In the genomic region with DNA sequence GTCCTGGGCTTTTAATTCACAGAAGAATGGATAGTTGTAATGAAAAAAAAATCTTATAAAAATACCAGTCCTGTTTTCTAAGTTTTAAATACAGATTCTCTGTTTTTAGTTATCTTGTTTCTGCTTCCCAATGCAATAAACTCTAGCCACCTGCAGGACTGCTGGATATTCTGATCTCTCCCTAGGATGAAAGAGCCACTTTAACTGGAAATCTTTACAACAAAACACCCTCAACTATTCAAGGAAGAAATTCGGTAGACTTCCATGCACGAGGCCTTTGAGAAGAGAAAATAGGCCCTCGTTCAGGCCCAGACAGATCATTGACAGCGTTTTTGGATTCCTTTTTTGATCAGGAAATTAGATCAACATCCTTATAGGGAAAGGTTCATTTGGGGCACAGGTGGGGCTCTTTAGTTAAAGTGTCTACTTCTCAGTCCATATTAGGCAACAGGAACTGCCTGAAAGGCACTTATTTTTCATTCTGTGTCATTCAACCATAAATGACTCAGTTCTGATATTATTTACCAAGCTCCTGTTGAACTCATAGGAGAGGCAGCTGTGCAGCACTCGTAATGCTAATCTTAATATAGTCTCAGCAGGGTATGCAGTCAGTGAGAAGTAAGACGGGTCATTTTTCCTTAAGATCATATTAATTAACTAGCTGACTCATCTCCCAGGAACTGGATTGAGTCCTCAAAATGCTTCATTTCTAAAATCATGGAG, we compare ENCODE assay signal across 8 cellular contexts.
DNase-seq lines count a peak whose midpoint lies in the region; ATAC-seq and TF ChIP-seq lines count a peak whose summit lies in the region.

No MANE protein-coding gene starts in this region.

- no peaks in the 10 kb centered on the region for H3K36me3 Mint-ChIP-seq in activated CD4-positive, alpha-beta memory T cell treated with anti-CD3 and anti-CD28 coated beads for 36 hours

- DNase-seq in Right ventricle myocardium superior, result no peak
- DNase-seq in left ventricle myocardium superior, result no peak
- peak; percentile 100 for DNase-seq in HCEC 1CT
- DNase-seq in NCI-H1092 treated with DMSO at 0.1 percent for 48 hours (lab: John Stamatoyannopoulos, UW), result peak; percentile 80
- DNase-seq in activated CD4-positive, alpha-beta memory T cell treated with anti-CD3 and anti-CD28 coated beads for 36 hours, result peak; percentile 46
- no peak for DNase-seq in right atrium auricular region (ENCODE audit: low spot score)
- no peak for DNase-seq in suprapubic skin (ENCODE audit: low spot score in 2 of 2)
- no peak for DNase-seq in GM19240 (ENCODE audit: insufficient read length, low spot score)

- H3K9me3 Mint-ChIP-seq in activated CD4-positive, alpha-beta memory T cell treated with anti-CD3 and anti-CD28 coated beads for 36 hours, result no peaks in the 10 kb centered on the region

- peak overlapping the region; percentile 90 for H3K27ac Mint-ChIP-seq in activated CD4-positive, alpha-beta memory T cell treated with anti-CD3 and anti-CD28 coated beads for 36 hours

- H3K27me3 ChIP-seq in right atrium auricular region (no peaks in the 10 kb centered on the region), suprapubic skin (no peaks in the 10 kb centered on the region)

- H3K4me1 Mint-ChIP-seq in activated CD4-positive, alpha-beta memory T cell treated with anti-CD3 and anti-CD28 coated beads for 36 hours (ENCODE audit: low read depth), result peaks cover 39% of the 10 kb centered on the region

- CTCF ChIA-PET in activated CD4-positive, alpha-beta memory T cell treated with anti-CD3 and anti-CD28 coated beads for 36 hours (lab: Charles Lee), result interaction anchor here (0.7 to 1.4 kb wide), 3 partner anchors 67 to 655 kb away, joined by 3 to 5 read pairs (median 3); no protein-coding TSS in a partner anchor

- POLR2A ChIA-PET in activated CD4-positive, alpha-beta memory T cell treated with anti-CD3 and anti-CD28 coated beads for 36 hours (lab: Charles Lee), result interaction anchor here (0.6 to 0.7 kb wide), 2 partner anchors 36 to 85 kb away, joined by 3 read pairs; no protein-coding TSS in a partner anchor

- H3K4me1 ChIP-seq in right atrium auricular region (peaks cover 0 to 21% of the 10 kb centered on the region in 2 donors), suprapubic skin (peaks cover 37% of the 10 kb centered on the region)

- H3K9me3 ChIP-seq in right atrium auricular region, result no peaks in the 10 kb centered on the region
- no peaks in the 10 kb centered on the region for H3K9me3 ChIP-seq in suprapubic skin

- H3K27ac ChIP-seq in right atrium auricular region, result peak overlapping the region; percentile 56 to 62
- peak overlapping the region; percentile 86 for H3K27ac ChIP-seq in suprapubic skin

- TF ChIP-seq CTCF in right atrium auricular region (IDR thresholded peaks at IDR 0.05) (no peak), suprapubic skin (IDR thresholded peaks at IDR 0.05) (no peak)

- H3K27me3 Mint-ChIP-seq in activated CD4-positive, alpha-beta memory T cell treated with anti-CD3 and anti-CD28 coated beads for 36 hours, result peaks cover 10% of the 10 kb centered on the region

- H3K36me3 ChIP-seq in right atrium auricular region, result no peaks in the 10 kb centered on the region
- H3K36me3 ChIP-seq in suprapubic skin, result no peaks in the 10 kb centered on the region

- TF ChIP-seq EP300 in suprapubic skin (IDR thresholded peaks at IDR 0.05), result no peak

- peak overlapping the region; percentile 41 for H3K4me3 Mint-ChIP-seq in activated CD4-positive, alpha-beta memory T cell treated with anti-CD3 and anti-CD28 coated beads for 36 hours

- no peak for TF ChIP-seq POLR2A in suprapubic skin (IDR thresholded peaks at IDR 0.05)

- ATAC-seq in Right ventricle myocardium superior (ENCODE audit: poor library complexity) (peak; percentile 36), left ventricle myocardium superior (no peak)

- intact Hi-C loops in Right ventricle myocardium superior (cut with DNase I) (no loop called here), left ventricle myocardium superior (cut with micrococcal nuclease) (no loop called here)
- intact Hi-C loops in activated CD4-positive, alpha-beta memory T cell treated with anti-CD3 and anti-CD28 coated beads for 36 hours (cut with micrococcal nuclease), result loop anchor here (1.0 to 10.0 kb wide), 8 partner anchors 50 to 300 kb away; partner anchors contain the start of genes ERRFI1 and TNFRSF9

- WGBS in suprapubic skin, result 34% methylated on average over 6 of the region's 6 CpGs

- no peak overlapping the region for H3K4me3 ChIP-seq in right atrium auricular region
- H3K4me3 ChIP-seq in suprapubic skin, result no peak overlapping the region

Comparison
In these comparisons a context has a peak if more than half of its experiments do, and no peak if none do; other contexts are left out.
1. DNase-seq: peak in HCEC 1CT (single experiment), NCI-H1092 treated with DMSO at 0.1 percent for 48 hours (single experiment) and activated CD4-positive, alpha-beta memory T cell treated with anti-CD3 and anti-CD28 coated beads for 36 hours (single experiment); none in Right ventricle myocardium superior (single experiment), left ventricle myocardium superior (single experiment), right atrium auricular region (single experiment), suprapubic skin (0 of 2) and GM19240 (single experiment).